In the genomic region with DNA sequence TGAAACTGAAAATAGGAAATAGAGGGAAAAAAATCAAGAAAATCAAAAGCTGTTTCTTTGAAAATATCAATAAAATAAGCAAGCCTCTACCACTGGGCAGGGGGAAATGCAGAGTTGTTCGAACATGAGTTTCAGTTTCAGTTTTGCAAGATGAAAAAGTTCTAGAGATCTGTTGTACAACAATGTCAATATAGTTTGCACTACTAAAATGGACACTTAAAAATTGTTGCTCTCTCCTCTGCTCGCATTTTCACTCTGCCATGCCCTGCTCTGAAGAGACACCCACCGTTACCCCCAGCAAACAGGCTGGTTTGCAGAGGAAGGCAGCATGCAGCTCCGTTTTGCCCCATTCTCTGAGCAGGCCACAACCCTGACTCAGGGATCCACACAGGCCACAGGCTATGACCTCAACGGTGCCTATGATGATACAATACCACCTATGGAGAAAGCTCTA, we compare ENCODE assay signal across 8 cellular contexts.
A peak's percentile ranks its signal among the peaks of the same experiment; 100 is the strongest.
DNase-seq lines count a peak whose midpoint lies in the region; ATAC-seq and TF ChIP-seq lines count a peak whose summit lies in the region.

No MANE protein-coding gene starts in this region.

- TF ChIP-seq POLR2A in erythroblast (IDR thresholded peaks at IDR 0.05; ENCODE audit: low read length) = no peak

- TF ChIP-seq CTCF in GM20000 (IDR thresholded peaks at IDR 0.05; ENCODE audit: extremely low read depth, missing control alignments) = no peak

- DNase-seq in GM20000 (ENCODE audit: low spot score) (peak; percentile 10), erythroblast (lab: John Stamatoyannopoulos, UW) (peak; percentile 24 to 27), NCI-H1105 (lab: John Stamatoyannopoulos, UW) (no peak), SW 1271 (lab: John Stamatoyannopoulos, UW) (no peak), kidney glomerular epithelial cell (lab: John Stamatoyannopoulos, UW) (no peak)
- DNase-seq in stimulated activated CD8-positive, alpha-beta memory T cell treated with anti-CD3 and anti-CD28 coated beads, Interleukin-12 subunit alpha, Interleukin-12 subunit beta, amount 100 ng/mL, for 1 hour (ENCODE audit: low read depth) = peak; percentile 19

- ATAC-seq in activated CD4-positive, CD25-positive, alpha-beta regulatory T cell treated with anti-CD3 and anti-CD28 coated beads, Interleukin-2, amount 50 U/mL, for 24 hours = peak; percentile 91 to 94
- ATAC-seq in HG02571 (IDR thresholded peaks at IDR 0.05; ENCODE audit: unreplicated experiment) = no peak

Comparison
In these comparisons a context has a peak if more than half of its experiments do, and no peak if none do; other contexts are left out.
1. DNase-seq: peak in GM20000 (single experiment), erythroblast (2 of 2) and stimulated activated CD8-positive, alpha-beta memory T cell treated with anti-CD3 and anti-CD28 coated beads, Interleukin-12 subunit alpha, Interleukin-12 subunit beta, amount 100 ng/mL, for 1 hour (single experiment); none in NCI-H1105 (single experiment), SW 1271 (0 of 2) and kidney glomerular epithelial cell (single experiment).